ENCODE assay signal across 17 cellular contexts in the genomic region with DNA sequence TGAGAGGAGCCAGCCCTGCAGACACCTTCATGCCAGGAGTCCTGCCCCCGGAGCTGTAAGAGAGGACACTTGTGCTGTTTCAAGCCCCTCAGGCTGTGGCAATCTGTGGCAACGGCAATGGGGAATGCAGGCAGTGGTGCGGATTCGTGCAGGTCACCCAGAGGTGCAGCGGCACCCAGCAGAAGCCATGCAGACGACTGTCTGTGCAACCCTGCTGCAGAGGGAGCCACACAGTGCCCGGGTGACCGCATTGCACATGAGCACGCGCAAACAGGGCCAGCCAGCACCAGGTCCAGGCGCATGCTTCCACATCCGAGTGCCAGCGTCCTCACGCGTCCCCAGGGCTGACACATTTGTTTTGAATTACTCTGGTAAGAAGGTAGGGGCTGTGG.
DNase-seq lines count a peak whose midpoint lies in the region; ATAC-seq and TF ChIP-seq lines count a peak whose summit lies in the region.
"Had no signal": no experiment of that assay in that cellular context is flagged by ENCODE, and none has a peak within 500 bp of the region (broad histone marks: within the 10 kb centered on the region; RNA-seq: fewer than 3 reads in every experiment).

No MANE protein-coding gene starts in this region.

- H3K27me3 Mint-ChIP-seq in CD14-positive monocyte (ENCODE audit: low read depth in 3 of 3), result peaks cover 2 to 3% (median 3%) of the 10 kb centered on the region in 3 donors

- no peak overlapping the region for H3K4me3 Mint-ChIP-seq in CD14-positive monocyte
- H3K4me3 Mint-ChIP-seq: HFFc6 had no signal

- TF ChIP-seq CTCF in CD14-positive monocyte (IDR thresholded peaks at IDR 0.05) (no peak), GM10248 (IDR thresholded peaks at IDR 0.05; ENCODE audit: control extremely low read depth, extremely low read depth, low read depth, missing control alignments) (no peak)

- peaks cover 6 to 20% (median 16%) of the 10 kb centered on the region in 7 donors for H3K9me3 Mint-ChIP-seq in CD14-positive monocyte

- peak; percentile 72 for ATAC-seq in left ventricle myocardium superior
- ATAC-seq in sciatic nerve, result no peak
- ATAC-seq: GM12878 had no signal

- H3K36me3 ChIP-seq in H7 (replicated peaks; ENCODE audit: control insufficient read depth, insufficient read depth, low read length), result no peaks in the 10 kb centered on the region

- intact Hi-C loops in CD14-positive monocyte (cut with micrococcal nuclease) (no loop called here), left ventricle myocardium superior (cut with micrococcal nuclease) (no loop called here), sciatic nerve (cut with DNase I) (no loop called here)

- POLR2A ChIA-PET in GM10248 (lab: Yijun Ruan, JAX), result no interaction called here

- peak; percentile 41 for DNase-seq in CD14-positive monocyte (ENCODE audit: low spot score)
- peak; percentile 50 for DNase-seq in H7
- peak; percentile 48 for DNase-seq in left ventricle myocardium superior
- peak; percentile 36 for DNase-seq in sciatic nerve (ENCODE audit: low spot score)
- no peak for DNase-seq in NK-92 treated with Interleukin-12 subunit alpha and Interleukin-12 subunit beta, amount 100 ng/mL, for 24 hours (lab: John Stamatoyannopoulos, UW)
- no peak for DNase-seq in GM10248 (ENCODE audit: extremely low spot score)
- DNase-seq in NCI-H146 treated with DMSO at 0.1 percent for 48 hours (lab: John Stamatoyannopoulos, UW; ENCODE audit: unreplicated experiment), result no peak
- DNase-seq: C1 segment of cervical spinal cord, HFFc6, KBM-7, NCI-H1092 treated with DMSO at 0.1 percent for 48 hours, NCI-H187, NCI-H2171, NCI-H446 treated with DMSO at 0.1 percent for 48 hours, NCI-H748 treated with DMSO at 0.1 percent for 48 hours, SHP77 had no signal

- CTCF ChIA-PET in GM10248 (lab: Yijun Ruan, JAX), result no interaction called here

- H3K4me3 ChIP-seq in H7 (ENCODE audit: insufficient read depth, low read depth, low read length), result no peak overlapping the region
- H3K4me3 ChIP-seq: GM12878 had no signal

- no peaks in the 10 kb centered on the region for H3K4me1 Mint-ChIP-seq in CD14-positive monocyte

- no peaks in the 10 kb centered on the region for H3K36me3 Mint-ChIP-seq in CD14-positive monocyte

- H3K27ac Mint-ChIP-seq in CD14-positive monocyte, result no peak overlapping the region
- H3K27ac Mint-ChIP-seq: HFFc6 had no signal

- H3K27me3 ChIP-seq in H7 (ENCODE audit: control insufficient read depth, insufficient read depth, low read length), result no peaks in the 10 kb centered on the region

Comparison
In these comparisons a context has a peak if more than half of its experiments do, and no peak if none do; other contexts are left out.
1. DNase-seq: peak in CD14-positive monocyte (single experiment), H7 (single experiment), left ventricle myocardium superior (single experiment) and sciatic nerve (single experiment); none in NK-92 treated with Interleukin-12 subunit alpha and Interleukin-12 subunit beta, amount 100 ng/mL, for 24 hours (single experiment), GM10248 (single experiment) and NCI-H146 treated with DMSO at 0.1 percent for 48 hours (single experiment).